16 cellular contexts compared by ENCODE assay signal in the genomic region with DNA sequence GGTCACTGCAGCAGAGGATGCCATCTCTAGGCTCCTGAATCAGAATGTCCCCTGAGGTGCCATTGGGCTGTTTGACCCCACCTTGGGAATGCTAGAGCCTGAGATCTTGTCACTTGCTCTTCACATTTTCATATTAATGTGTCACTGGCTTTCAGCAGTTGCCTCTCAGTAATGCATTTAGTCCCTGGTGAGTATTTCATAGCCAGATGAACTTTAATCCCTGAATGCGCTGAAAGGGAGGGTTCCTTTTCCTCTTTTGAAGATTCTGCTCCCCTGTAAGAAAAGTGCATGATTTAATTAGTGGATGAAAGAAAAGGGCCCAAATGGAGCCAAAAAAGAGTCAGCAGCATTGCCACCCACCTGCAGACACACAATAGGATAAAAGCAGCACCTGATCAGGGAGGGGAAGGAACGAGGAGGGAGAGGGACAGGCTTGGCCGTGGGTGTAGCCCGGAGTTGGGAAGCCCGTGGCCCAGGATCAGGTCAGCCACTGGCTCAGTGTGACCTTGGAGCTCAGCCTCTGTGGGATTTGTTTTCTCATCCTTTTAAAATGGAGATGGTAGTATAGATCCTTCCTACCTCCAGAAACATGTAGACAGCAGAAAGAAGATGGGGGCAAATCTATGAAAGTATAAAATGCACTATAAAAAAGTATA. TPM values are rescaled to one million over a fixed set of nuclear protein-coding genes. Genes with fewer than 3 reads are reported as not detected.
DNase-seq lines count a peak whose midpoint lies in the region; ATAC-seq and TF ChIP-seq lines count a peak whose summit lies in the region.
"Had no signal": no experiment of that assay in that cellular context is flagged by ENCODE, and none has a peak within 500 bp of the region (broad histone marks: within the 10 kb centered on the region; RNA-seq: fewer than 3 reads in every experiment).

No MANE protein-coding gene starts in this region.

- H3K27ac ChIP-seq in HUES48 (ENCODE audit: low read depth, low read length) (peak overlapping the region; percentile 72), Panc1 (ENCODE audit: low read length) (no peak overlapping the region), trophoblast cell (ENCODE audit: low read depth, low read length) (no peak overlapping the region), GM23248 (no peak overlapping the region)
- H3K27ac ChIP-seq: SK-N-MC had no signal

- no peaks in the 10 kb centered on the region; the same call in 1 of the 2 replicates for H4K20me1 ChIP-seq in GM23248 (ENCODE audit: insufficient read depth)

- CTCF ChIA-PET in Panc1 (lab: Charles Lee), result no interaction called here

- no peak overlapping the region for H4K91ac ChIP-seq in trophoblast cell (ENCODE audit: low read depth, low read length)

- WGBS in trophoblast cell (ENCODE audit: extremely low coverage, insufficient coverage, insufficient read length), result no CpG with 5 or more reads among the region's 5 CpGs
- WGBS in GM23248 (ENCODE audit: low coverage in 1 of 2, low lambda C conversion rate in 2 of 2, missing lambda C conversion rate in 2 of 2), 2 experiments, result 77% methylated on average over 5 of the region's 5 CpGs

- no peak overlapping the region for H4K8ac ChIP-seq in trophoblast cell (ENCODE audit: low read depth, low read length)

- POLR2A ChIA-PET in Panc1 (lab: Charles Lee), result no interaction called here

- peak; percentile 46; the same call in 1 of the 2 replicates for ATAC-seq in Panc1

- H3K79me1 ChIP-seq in trophoblast cell (ENCODE audit: low read length), result no peaks in the 10 kb centered on the region

- no peaks in the 10 kb centered on the region for H3K27me3 ChIP-seq in HUES48 (ENCODE audit: control insufficient read depth, insufficient read depth, low read length)
- H3K27me3 ChIP-seq in Panc1 (ENCODE audit: control insufficient read depth, insufficient read depth, low read length), result no peaks in the 10 kb centered on the region
- H3K27me3 ChIP-seq in iPS-15b (ENCODE audit: control insufficient read depth, insufficient read depth, low read length), result no peaks in the 10 kb centered on the region
- no peaks in the 10 kb centered on the region for H3K27me3 ChIP-seq in trophoblast cell (ENCODE audit: insufficient read depth, low read length)
- no peaks in the 10 kb centered on the region for H3K27me3 ChIP-seq in GM23248 (replicated peaks; ENCODE audit: insufficient read depth)
- no peaks in the 10 kb centered on the region for H3K27me3 ChIP-seq in MG63

- H2AK5ac ChIP-seq in trophoblast cell (ENCODE audit: low read length), result no peak overlapping the region

- in situ Hi-C loops in Panc1 (cut with HindIII; ENCODE audit: low pct_unique_long_range_greater_than_20kb, low sequenced_read_pairs), result no loop called here
- in situ Hi-C loops in GM23248 (cut with MboI), result no loop called here

- H3K4me1 ChIP-seq in HUES48 (ENCODE audit: control insufficient read depth, insufficient read depth, low read length), result peaks cover 40% of the 10 kb centered on the region
- peaks cover 7% of the 10 kb centered on the region; the same call in 1 of the 2 replicates for H3K4me1 ChIP-seq in Panc1 (ENCODE audit: control insufficient read depth, insufficient read depth, low read length)
- peaks cover 36% of the 10 kb centered on the region for H3K4me1 ChIP-seq in iPS-15b (ENCODE audit: control insufficient read depth, insufficient read depth, low read length)
- peaks cover 0 to 4% of the 10 kb centered on the region in 2 experiments for H3K4me1 ChIP-seq in trophoblast cell (ENCODE audit: control insufficient read depth in 1 of 2, insufficient read depth in 2 of 2, low read length in 2 of 2)
- H3K4me1 ChIP-seq in GM23248 (ENCODE audit: insufficient read depth), result 0 out of 2 replicates have a peak, but pooled peaks cover 4% of the 10 kb centered on the region
- H3K4me1 ChIP-seq: HAP-1 had no signal

- no peaks in the 10 kb centered on the region for H3K79me2 ChIP-seq in trophoblast cell (ENCODE audit: control insufficient read depth, insufficient read depth, low read length, poor library complexity)
- H3K79me2 ChIP-seq in GM23248 (ENCODE audit: insufficient read depth), result peaks cover 64% of the 10 kb centered on the region

- no peaks in the 10 kb centered on the region for H3K9me2 ChIP-seq in GM23248 (ENCODE audit: insufficient read depth)

- H3K4me2 ChIP-seq in trophoblast cell (ENCODE audit: low read length) (no peak overlapping the region), GM23248 (ENCODE audit: unreplicated experiment) (no peak overlapping the region)

- intact Hi-C loops in Panc1 (cut with micrococcal nuclease; ENCODE audit: unreplicated experiment), result no loop called here

- H3F3A ChIP-seq in GM23248 (ENCODE audit: insufficient read depth), result 0 out of 2 replicates have a peak, but pooled peaks cover 7% of the 10 kb centered on the region

- BruUV-seq in Panc1 (replicated peaks; lab: Mats Ljungman, UMichigan), result no TSS peak

- TF ChIP-seq CTCF in Panc1 (IDR thresholded peaks at IDR 0.05), result no peak

- H3K4ac ChIP-seq in trophoblast cell (ENCODE audit: low read depth, low read length), result peak overlapping the region; percentile 56

- H3K4me3 ChIP-seq in HUES48 (ENCODE audit: low read depth, low read length) (no peak overlapping the region), Panc1 (ENCODE audit: low read depth in 2 of 2, low read length in 2 of 2) (no peak overlapping the region), iPS-15b (ENCODE audit: low read depth, low read length) (no peak overlapping the region), trophoblast cell (ENCODE audit: low read depth, low read length) (no peak overlapping the region), GM23248 (no peak overlapping the region), MG63 (no peak overlapping the region)
- H3K4me3 ChIP-seq: HAP-1, SK-N-MC had no signal

- no peak overlapping the region for H3K23ac ChIP-seq in trophoblast cell (ENCODE audit: low read length)

- H3K9ac ChIP-seq in HUES48 (ENCODE audit: low read depth, low read length) (no peak overlapping the region), iPS-15b (ENCODE audit: low read depth, low read length) (peak overlapping the region; percentile 60), trophoblast cell (ENCODE audit: low read length) (no peak overlapping the region), GM23248 (no peak overlapping the region)

- no peak overlapping the region for H4K12ac ChIP-seq in trophoblast cell (ENCODE audit: low read depth, low read length)

- no peaks in the 10 kb centered on the region for H3K36me3 ChIP-seq in HUES48 (ENCODE audit: control insufficient read depth, insufficient read depth, low read length)
- H3K36me3 ChIP-seq in Panc1 (ENCODE audit: control insufficient read depth, insufficient read depth, low read length), result no peaks in the 10 kb centered on the region
- no peaks in the 10 kb centered on the region for H3K36me3 ChIP-seq in iPS-15b (ENCODE audit: control insufficient read depth, insufficient read depth, low read length)
- no peaks in the 10 kb centered on the region for H3K36me3 ChIP-seq in trophoblast cell (ENCODE audit: control insufficient read depth in 1 of 2, insufficient read depth in 2 of 2, low read length in 2 of 2)
- no peaks in the 10 kb centered on the region for H3K36me3 ChIP-seq in GM23248 (ENCODE audit: low read depth)
- H3K36me3 ChIP-seq in MG63, result no peaks in the 10 kb centered on the region
- H3K36me3 ChIP-seq: HAP-1 had no signal

- H2AFZ ChIP-seq in trophoblast cell (ENCODE audit: insufficient read depth, low read length, poor library complexity), result no peak overlapping the region
- no peak overlapping the region for H2AFZ ChIP-seq in GM23248

- no peak overlapping the region for H2BK5ac ChIP-seq in trophoblast cell (ENCODE audit: low read depth, low read length, poor library complexity)

- no peak overlapping the region for H2BK12ac ChIP-seq in trophoblast cell (ENCODE audit: low read length)

- H3K14ac ChIP-seq in trophoblast cell (ENCODE audit: low read length), result no peak overlapping the region

- DNase-seq in Panc1 (ENCODE audit: low read depth, low spot score) (no peak), trophoblast cell (no peak), GM23248 (no peak), MG63 (no peak), cerebellar cortex (ENCODE audit: low spot score) (no peak)
- DNase-seq: COR-L47, EL, KBM-7, NCI-H1436, NCI-H2029 treated with DMSO at 0.1 percent for 48 hours, NCI-H510A, Right ventricle myocardium superior had no signal

- H3K9me3 ChIP-seq in HUES48 (ENCODE audit: control insufficient read depth, insufficient read depth, low read length) (no peaks in the 10 kb centered on the region), Panc1 (ENCODE audit: control insufficient read depth, insufficient read depth, low read depth, low read length) (0 out of 2 replicates have a peak, but pooled peaks cover 3% of the 10 kb centered on the region), iPS-15b (ENCODE audit: control insufficient read depth, insufficient read depth, low read length) (no peaks in the 10 kb centered on the region), trophoblast cell (ENCODE audit: insufficient read depth, low read depth, low read length) (no peaks in the 10 kb centered on the region), GM23248 (ENCODE audit: low read depth) (no peaks in the 10 kb centered on the region), MG63 (no peaks in the 10 kb centered on the region; the same call in 1 of the 2 replicates)
- H3K9me3 ChIP-seq: HAP-1 had no signal

- H2BK120ac ChIP-seq in trophoblast cell (ENCODE audit: insufficient read depth, low read length, poor library complexity), result no peak overlapping the region

- H3K18ac ChIP-seq in trophoblast cell (ENCODE audit: low read length), result no peak overlapping the region

RNA-seq across cellular contexts. Expression of gene ROR1, which starts 31.1 kb away (rescaled TPM):
- 19.3 TPM for total RNA-seq in Panc1 (2021; ENCODE audit: unreplicated experiment)
- polyA plus RNA-seq in Panc1 (2012; ENCODE audit: insufficient read length), result 7.8 TPM
- 29.9 and 31.0 TPM in 2 replicates for polyA plus RNA-seq in trophoblast cell (2013)
- total RNA-seq in GM23248 (2014; rRNA removed; shearing (Covaris generic)), result 12.0 and 20.9 TPM in 2 replicates
- 12.6 and 13.3 TPM in 2 replicates for polyA plus RNA-seq in GM23248 (2016; fragmentation: Nextera tagmentation; extraction: Ambion mirVana)
- total RNA-seq in MG63 (2014; rRNA removed; shearing (Covaris generic); ENCODE audit: low replicate concordance), result 1.4 and 2.3 TPM in 2 replicates
